15 cellular contexts compared by ENCODE assay signal in genomic region chr16:56259425-56259779, GRCh38.
DNase-seq lines count a peak whose midpoint lies in the region; ATAC-seq and TF ChIP-seq lines count a peak whose summit lies in the region.
"Had no signal": no experiment of that assay in that cellular context is flagged by ENCODE, and none has a peak within 500 bp of the region (broad histone marks: within the 10 kb centered on the region; RNA-seq: fewer than 3 reads in every experiment).

No MANE protein-coding gene starts in this region.

- H3K9me3 Mint-ChIP-seq in central memory CD8-positive, alpha-beta T cell = no peaks in the 10 kb centered on the region

- ATAC-seq in heart left ventricle = no peak
- ATAC-seq in central memory CD8-positive, alpha-beta T cell (replicated peaks; ENCODE audit: extremely low read depth, poor library complexity, severe bottlenecking) = no peak
- ATAC-seq: GM12878 had no signal

- H3K27me3 ChIP-seq in right atrium auricular region (no peaks in the 10 kb centered on the region), heart left ventricle (no peaks in the 10 kb centered on the region), layer of hippocampus (ENCODE audit: control insufficient read depth, insufficient read depth, low read length) (no peaks in the 10 kb centered on the region), SJCRH30 (no peaks in the 10 kb centered on the region)
- H3K27me3 ChIP-seq: BLaER1 treated with 17β-estradiol and CSF1 and Interleukin-3, amounts not matched to agents 10 nM and 100 nM had no signal

- H3K27ac ChIP-seq in right atrium auricular region (peak overlapping the region; percentile 88 to 95), heart left ventricle (peak overlapping the region in 1 of 12 donors; percentile 89), layer of hippocampus (ENCODE audit: low read depth, low read length) (peak overlapping the region; percentile 98), SJCRH30 (no peak overlapping the region)
- H3K27ac ChIP-seq: BLaER1 treated with 17β-estradiol and CSF1 and Interleukin-3, amounts not matched to agents 10 nM and 100 nM had no signal

- WGBS in heart left ventricle, 4 donors = 75 to 85% (median 79%) methylated on average over 4 of the region's 4 CpGs

- intact Hi-C loops in heart left ventricle (cut with DNase I) = loop anchor here in 2 of 10 donors (5.0 to 10.0 kb wide), 2 partner anchors 65 to 67 kb away; partner anchors contain the start of gene GNAO1 (in 2 of the 2)

- DNase-seq in right atrium auricular region (ENCODE audit: low spot score) (no peak), heart left ventricle (no peak), superior temporal gyrus (ENCODE audit: extremely low spot score) (peak; percentile 80), NCI-H2196 treated with DMSO at 0.1 percent for 48 hours (lab: John Stamatoyannopoulos, UW; ENCODE audit: unreplicated experiment) (no peak), SJCRH30 (no peak), foreskin melanocyte (no peak)
- DNase-seq in central memory CD8-positive, alpha-beta T cell (ENCODE audit: low spot score in 2 of 2) = no peak
- DNase-seq: DMS 273 treated with DMSO at 0.1 percent for 48 hours, GDM1, NCI-H1048, NCI-H2081 treated with DMSO at 0.1 percent for 48 hours, NCI-H82 had no signal

- H3K27ac Mint-ChIP-seq in central memory CD8-positive, alpha-beta T cell (ENCODE audit: low read depth) = peak overlapping the region; percentile 96

- no peak overlapping the region for H3K4me3 Mint-ChIP-seq in central memory CD8-positive, alpha-beta T cell

- H3K9me3 ChIP-seq in right atrium auricular region = no peaks in the 10 kb centered on the region
- H3K9me3 ChIP-seq in heart left ventricle = no peaks in the 10 kb centered on the region
- H3K9me3 ChIP-seq in SJCRH30 (replicated peaks) = no peaks in the 10 kb centered on the region

- no peak for TF ChIP-seq POLR2A in heart left ventricle (IDR thresholded peaks at IDR 0.05)

- no peak overlapping the region for H3K4me3 ChIP-seq in right atrium auricular region
- no peak overlapping the region for H3K4me3 ChIP-seq in heart left ventricle
- H3K4me3 ChIP-seq in SJCRH30 = no peak overlapping the region
- H3K4me3 ChIP-seq: BLaER1 treated with 17β-estradiol and CSF1 and Interleukin-3, amounts not matched to agents 10 nM and 100 nM; GM12878 had no signal

- H3K4me1 ChIP-seq in right atrium auricular region (peaks cover 0 to 97% of the 10 kb centered on the region in 2 donors), heart left ventricle (peaks cover 0 to 65% (median 39%) of the 10 kb centered on the region in 12 donors), SJCRH30 (no peaks in the 10 kb centered on the region)

- peaks cover 8% of the 10 kb centered on the region for H3K36me3 Mint-ChIP-seq in central memory CD8-positive, alpha-beta T cell (ENCODE audit: insufficient read depth)

- TF ChIP-seq CTCF in right atrium auricular region (IDR thresholded peaks at IDR 0.05) (no peak), heart left ventricle (IDR thresholded peaks at IDR 0.05) (no peak)

- no peaks in the 10 kb centered on the region for H3K27me3 Mint-ChIP-seq in central memory CD8-positive, alpha-beta T cell

- no peaks in the 10 kb centered on the region for H3K36me3 ChIP-seq in right atrium auricular region
- H3K36me3 ChIP-seq in heart left ventricle = no peaks in the 10 kb centered on the region
- H3K36me3 ChIP-seq in SJCRH30 = no peaks in the 10 kb centered on the region
- H3K36me3 ChIP-seq: BLaER1 treated with 17β-estradiol and CSF1 and Interleukin-3, amounts not matched to agents 10 nM and 100 nM had no signal

- H3K4me1 Mint-ChIP-seq in central memory CD8-positive, alpha-beta T cell = peaks cover 80% of the 10 kb centered on the region
